Comparison of ENCODE assay signal across 1 cellular context in the genomic region with DNA sequence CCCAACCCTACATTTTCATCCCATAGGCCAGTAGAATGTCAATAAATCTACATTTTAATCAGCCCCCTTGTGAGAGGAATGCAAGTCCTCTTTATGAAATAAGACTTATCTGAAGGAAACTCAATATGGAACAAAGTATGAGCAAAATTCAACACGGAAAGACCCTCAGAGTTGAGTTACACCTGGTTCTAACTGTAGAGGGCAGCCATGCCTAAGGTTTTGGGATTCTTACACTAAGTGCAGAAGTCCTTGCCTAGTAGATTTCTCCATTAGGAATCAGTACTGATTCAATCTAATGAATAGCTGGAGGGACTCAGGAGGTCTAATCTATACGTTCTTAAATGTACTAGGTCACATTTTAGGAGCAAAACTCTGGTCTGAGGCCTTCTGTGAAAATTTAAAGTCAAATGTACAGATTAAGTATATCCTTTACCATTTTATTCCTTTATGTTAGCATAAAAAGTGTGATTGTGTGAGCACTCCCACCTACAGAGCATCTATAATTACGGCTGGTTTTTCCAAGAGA.
TF ChIP-seq lines count a peak whose summit lies in the region.

No MANE protein-coding gene starts in this region.

TF ChIP-seq in GM23338, 12 proteins besides CTCF, POLR2A, EP300 and RAD21 (continued from another document):
- TF ChIP-seq, protein P1, sequence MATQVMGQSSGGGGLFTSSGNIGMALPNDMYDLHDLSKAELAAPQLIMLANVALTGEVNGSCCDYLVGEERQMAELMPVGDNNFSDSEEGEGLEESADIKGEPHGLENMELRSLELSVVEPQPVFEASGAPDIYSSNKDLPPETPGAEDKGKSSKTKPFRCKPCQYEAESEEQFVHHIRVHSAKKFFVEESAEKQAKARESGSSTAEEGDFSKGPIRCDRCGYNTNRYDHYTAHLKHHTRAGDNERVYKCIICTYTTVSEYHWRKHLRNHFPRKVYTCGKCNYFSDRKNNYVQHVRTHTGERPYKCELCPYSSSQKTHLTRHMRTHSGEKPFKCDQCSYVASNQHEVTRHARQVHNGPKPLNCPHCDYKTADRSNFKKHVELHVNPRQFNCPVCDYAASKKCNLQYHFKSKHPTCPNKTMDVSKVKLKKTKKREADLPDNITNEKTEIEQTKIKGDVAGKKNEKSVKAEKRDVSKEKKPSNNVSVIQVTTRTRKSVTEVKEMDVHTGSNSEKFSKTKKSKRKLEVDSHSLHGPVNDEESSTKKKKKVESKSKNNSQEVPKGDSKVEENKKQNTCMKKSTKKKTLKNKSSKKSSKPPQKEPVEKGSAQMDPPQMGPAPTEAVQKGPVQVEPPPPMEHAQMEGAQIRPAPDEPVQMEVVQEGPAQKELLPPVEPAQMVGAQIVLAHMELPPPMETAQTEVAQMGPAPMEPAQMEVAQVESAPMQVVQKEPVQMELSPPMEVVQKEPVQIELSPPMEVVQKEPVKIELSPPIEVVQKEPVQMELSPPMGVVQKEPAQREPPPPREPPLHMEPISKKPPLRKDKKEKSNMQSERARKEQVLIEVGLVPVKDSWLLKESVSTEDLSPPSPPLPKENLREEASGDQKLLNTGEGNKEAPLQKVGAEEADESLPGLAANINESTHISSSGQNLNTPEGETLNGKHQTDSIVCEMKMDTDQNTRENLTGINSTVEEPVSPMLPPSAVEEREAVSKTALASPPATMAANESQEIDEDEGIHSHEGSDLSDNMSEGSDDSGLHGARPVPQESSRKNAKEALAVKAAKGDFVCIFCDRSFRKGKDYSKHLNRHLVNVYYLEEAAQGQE (IDR thresholded peaks at IDR 0.05; ENCODE audit: unreplicated experiment) = no peak
- TF ChIP-seq NANOG (IDR thresholded peaks at IDR 0.05; ENCODE audit: borderline replicate concordance) (no peak), CREB1 (CRISPR knock-in tag; IDR thresholded peaks at IDR 0.05; ENCODE audit: low read depth) (no peak), ZNF462 (CRISPR knock-in tag; IDR thresholded peaks at IDR 0.05) (no peak), EZH2 (IDR thresholded peaks at IDR 0.05; ENCODE audit: low read depth, unreplicated experiment) (no peak), POLR2AphosphoS5 (IDR thresholded peaks at IDR 0.05; ENCODE audit: low read depth) (no peak), EZH2phosphoT487 (IDR thresholded peaks at IDR 0.05; ENCODE audit: unreplicated experiment) (no peak), JUNB (IDR thresholded peaks at IDR 0.05; ENCODE audit: unreplicated experiment) (no peak), ZNF331 (CRISPR knock-in tag; IDR thresholded peaks at IDR 0.05; ENCODE audit: low read depth) (no peak)
